In genomic region chr11:59249535-59249934, GRCh38 we compare ENCODE assay signal across 28 cellular contexts. TPM values are rescaled to one million over a fixed set of nuclear protein-coding genes. Genes with fewer than 3 reads are reported as not detected.
"Had no signal": no experiment of that assay in that cellular context is flagged by ENCODE, and none has a peak within 500 bp of the region (broad histone marks: within the 10 kb centered on the region; RNA-seq: fewer than 3 reads in every experiment).

No MANE protein-coding gene starts in this region.

- H3K9me3 ChIP-seq: left ventricle myocardium inferior, pancreas, prostate gland, sigmoid colon, spleen, suprapubic skin, thoracic aorta, tibial artery, upper lobe of right lung had no signal

- H3K36me3 ChIP-seq: left ventricle myocardium inferior, pancreas, prostate gland, sigmoid colon, spleen, suprapubic skin, thoracic aorta, tibial artery, upper lobe of right lung had no signal

- H3K27me3 Mint-ChIP-seq: naive B cell; stimulated activated naive CD8-positive, alpha-beta T cell treated with anti-CD3 and anti-CD28 coated beads, Interleukin-15, Interleukin-2, amounts not matched to agents 100 ng/mL and 50 ng/mL, for 24 hours had no signal

- H3K4me3 ChIP-seq: hepatocyte, left ventricle myocardium inferior, lung, pancreas, prostate gland, sigmoid colon, spleen, suprapubic skin, thoracic aorta, tibial artery, upper lobe of right lung had no signal

- H3K36me3 Mint-ChIP-seq: mesothelial cell of epicardium; naive B cell; natural killer cell; stimulated activated effector memory CD8-positive, alpha-beta T cell treated with anti-CD3 and anti-CD28 coated beads, Interleukin-12 subunit alpha, Interleukin-12 subunit beta, amount 100 ng/mL, for 72 hours had no signal

- H3K4me2 ChIP-seq: hepatocyte had no signal

- H2AFZ ChIP-seq: hepatocyte had no signal

- H3K9me3 Mint-ChIP-seq: natural killer cell had no signal

- H3K27me3 ChIP-seq: hepatocyte, pancreas, sigmoid colon, spleen, suprapubic skin, tibial artery, upper lobe of right lung had no signal

- H3K4me1 Mint-ChIP-seq: mesothelial cell of epicardium, nephron progenitor cell had no signal

- H3K4me1 ChIP-seq: pancreas, prostate gland, sigmoid colon, suprapubic skin had no signal

- H3K27ac ChIP-seq: hepatocyte, left ventricle myocardium inferior, pancreas, prostate gland, sigmoid colon, suprapubic skin, thoracic aorta, tibial artery, upper lobe of right lung had no signal

- H3K79me2 ChIP-seq: hepatocyte had no signal

- DNase-seq: islet precursor cell; left ventricle myocardium inferior; mesendoderm; naive B cell; natural killer cell; nephron progenitor cell; nucleus accumbens; pancreas; posterior cingulate gyrus; retina; right cardiac atrium; sigmoid colon; small intestine; spleen; stimulated activated CD4-positive, alpha-beta T cell treated with anti-CD3 and anti-CD28 coated beads, Interleukin-4, amount 100 ng/mL, for 24 hours; stimulated activated naive CD4-positive, alpha-beta T cell; tibial artery; trophoblast cell; upper lobe of right lung had no signal

- H3K4me3 Mint-ChIP-seq: mesothelial cell of epicardium; naive B cell; natural killer cell; nephron progenitor cell; stimulated activated effector memory CD8-positive, alpha-beta T cell treated with anti-CD3 and anti-CD28 coated beads, Interleukin-12 subunit alpha, Interleukin-12 subunit beta, amount 100 ng/mL, for 72 hours; stimulated activated naive CD8-positive, alpha-beta T cell treated with anti-CD3 and anti-CD28 coated beads, Interleukin-15, Interleukin-2, amounts not matched to agents 100 ng/mL and 50 ng/mL, for 24 hours had no signal

- H3K27ac Mint-ChIP-seq: mesothelial cell of epicardium; nephron progenitor cell; stimulated activated effector memory CD8-positive, alpha-beta T cell treated with anti-CD3 and anti-CD28 coated beads, Interleukin-12 subunit alpha, Interleukin-12 subunit beta, amount 100 ng/mL, for 72 hours; stimulated activated naive CD8-positive, alpha-beta T cell treated with anti-CD3 and anti-CD28 coated beads, Interleukin-15, Interleukin-2, amounts not matched to agents 100 ng/mL and 50 ng/mL, for 24 hours had no signal

RNA-seq across cellular contexts. Expression of gene MPEG1, which starts 36.8 kb away (rescaled TPM):
- total RNA-seq: kidney epithelial cell, mesothelial cell of epicardium had no signal
- polyA plus RNA-seq: hepatocyte had no signal
